In the genomic region with DNA sequence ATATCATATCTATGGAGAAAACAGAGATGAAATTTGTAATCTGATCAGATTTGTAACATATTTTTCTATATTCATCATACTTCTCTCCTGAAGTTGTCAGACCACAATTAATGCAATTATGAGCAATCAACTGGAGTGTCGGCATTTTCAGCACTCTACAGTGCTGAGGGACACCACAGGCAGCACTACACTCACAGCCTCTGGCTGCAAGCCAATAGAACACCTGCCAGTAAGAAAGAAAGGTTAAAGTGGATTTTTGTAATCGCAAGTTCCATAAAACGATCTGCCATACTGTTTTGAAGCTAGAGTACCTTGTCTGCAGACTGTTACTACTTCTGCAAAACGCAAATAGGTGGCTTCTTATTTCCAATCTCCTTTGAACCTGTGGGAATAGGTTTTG, we compare ENCODE assay signal across 11 cellular contexts.
DNase-seq lines count a peak whose midpoint lies in the region; TF ChIP-seq lines count a peak whose summit lies in the region.
"Had no signal": no experiment of that assay in that cellular context is flagged by ENCODE, and none has a peak within 500 bp of the region (broad histone marks: within the 10 kb centered on the region; RNA-seq: fewer than 3 reads in every experiment).

No MANE protein-coding gene starts in this region.

- H3K27ac Mint-ChIP-seq in T-helper 2 cell treated with Interferon-gamma antibody and Interleukin-4, amounts not matched to agents 5 μg/mL and 100 μg/mL, for 36 hours = no peak overlapping the region

- H3K27ac ChIP-seq in effector memory CD4-positive, alpha-beta T cell (ENCODE audit: insufficient read depth, low read length, poor library complexity, severe bottlenecking) = no peak overlapping the region
- H3K27ac ChIP-seq: heart right ventricle, psoas muscle, thoracic aorta had no signal

- no peak for TF ChIP-seq CTCF in BE2C (IDR thresholded peaks at IDR 0.05; ENCODE audit: low read depth, low read length)

- H3K4me3 Mint-ChIP-seq in T-helper 2 cell treated with Interferon-gamma antibody and Interleukin-4, amounts not matched to agents 5 μg/mL and 100 μg/mL, for 36 hours = no peak overlapping the region

- H3K4me1 Mint-ChIP-seq in T-helper 2 cell treated with Interferon-gamma antibody and Interleukin-4, amounts not matched to agents 5 μg/mL and 100 μg/mL, for 36 hours (ENCODE audit: low read depth) = no peaks in the 10 kb centered on the region

- H3K9me3 ChIP-seq in BE2C = no peaks in the 10 kb centered on the region
- H3K9me3 ChIP-seq in effector memory CD4-positive, alpha-beta T cell (ENCODE audit: control insufficient read depth, low read length) = peaks cover 1% of the 10 kb centered on the region
- H3K9me3 ChIP-seq: psoas muscle had no signal

- H3K27me3 Mint-ChIP-seq in T-helper 2 cell treated with Interferon-gamma antibody and Interleukin-4, amounts not matched to agents 5 μg/mL and 100 μg/mL, for 36 hours (ENCODE audit: low read depth) = no peaks in the 10 kb centered on the region

- no peaks in the 10 kb centered on the region for H3K36me3 Mint-ChIP-seq in T-helper 2 cell treated with Interferon-gamma antibody and Interleukin-4, amounts not matched to agents 5 μg/mL and 100 μg/mL, for 36 hours (ENCODE audit: low read depth)

- H3K27me3 ChIP-seq in BE2C = peaks cover 5% of the 10 kb centered on the region; the same call in 1 of the 2 replicates
- peaks cover 2% of the 10 kb centered on the region for H3K27me3 ChIP-seq in effector memory CD4-positive, alpha-beta T cell (replicated peaks; ENCODE audit: control insufficient read depth, insufficient read depth, low read length, poor library complexity, severe bottlenecking)
- H3K27me3 ChIP-seq: heart right ventricle had no signal

- no peaks in the 10 kb centered on the region for H3K4me1 ChIP-seq in BE2C
- no peaks in the 10 kb centered on the region for H3K4me1 ChIP-seq in effector memory CD4-positive, alpha-beta T cell (ENCODE audit: control insufficient read depth, insufficient read depth, low read length, poor library complexity, severe bottlenecking)
- H3K4me1 ChIP-seq: heart right ventricle, psoas muscle had no signal

- H3K4me3 ChIP-seq in BE2C (ENCODE audit: low read depth, low read length) = no peak overlapping the region
- no peak overlapping the region for H3K4me3 ChIP-seq in effector memory CD4-positive, alpha-beta T cell (ENCODE audit: insufficient read depth, low read depth, low read length, poor library complexity, severe bottlenecking)
- H3K4me3 ChIP-seq: psoas muscle, thoracic aorta had no signal

- DNase-seq in DMS153 treated with DMSO at 0.1 percent for 48 hours (lab: John Stamatoyannopoulos, UW; ENCODE audit: unreplicated experiment) (peak; percentile 2), NCI-H128 (lab: John Stamatoyannopoulos, UW; ENCODE audit: unreplicated experiment) (peak; percentile 56), NCI-H82 (lab: John Stamatoyannopoulos, UW) (peak; percentile 80), iPS-NIHi11 (ENCODE audit: low spot score) (peak; percentile 31), BE2C (no peak), superior temporal gyrus (ENCODE audit: extremely low spot score) (no peak)
- DNase-seq in T-helper 2 cell treated with Interferon-gamma antibody and Interleukin-4, amounts not matched to agents 5 μg/mL and 100 μg/mL, for 36 hours (ENCODE audit: low spot score) = no peak
- no peak for DNase-seq in effector memory CD4-positive, alpha-beta T cell
- DNase-seq: heart right ventricle, psoas muscle had no signal

- H3K9me3 Mint-ChIP-seq in T-helper 2 cell treated with Interferon-gamma antibody and Interleukin-4, amounts not matched to agents 5 μg/mL and 100 μg/mL, for 36 hours = no peaks in the 10 kb centered on the region

- no peaks in the 10 kb centered on the region for H3K36me3 ChIP-seq in BE2C
- no peaks in the 10 kb centered on the region for H3K36me3 ChIP-seq in effector memory CD4-positive, alpha-beta T cell (ENCODE audit: control insufficient read depth, insufficient read depth, low read length)
- H3K36me3 ChIP-seq: heart right ventricle, thoracic aorta had no signal

Comparison
In these comparisons a context has a peak if more than half of its experiments do, and no peak if none do; other contexts are left out.
1. DNase-seq: peak in DMS153 treated with DMSO at 0.1 percent for 48 hours (single experiment), NCI-H128 (single experiment), NCI-H82 (single experiment) and iPS-NIHi11 (single experiment); none in BE2C (single experiment), T-helper 2 cell treated with Interferon-gamma antibody and Interleukin-4, amounts not matched to agents 5 μg/mL and 100 μg/mL, for 36 hours (single experiment), effector memory CD4-positive, alpha-beta T cell (0 of 3) and superior temporal gyrus (single experiment).